In genomic region chr3:128572644-128573105, GRCh38 we compare ENCODE assay signal across 7 cellular contexts.
DNase-seq lines count a peak whose midpoint lies in the region; TF ChIP-seq lines count a peak whose summit lies in the region.

No MANE protein-coding gene starts in this region.

- TF ChIP-seq CTCF in GM12864 (IDR thresholded peaks at IDR 0.05; ENCODE audit: low read depth, low read length, missing control alignments) (peak; percentile 46), LNCAP (IDR thresholded peaks at IDR 0.05) (peak; percentile 24; the same call in 1 of the 2 replicates), astrocyte of the spinal cord (IDR thresholded peaks at IDR 0.05; ENCODE audit: low read depth, low read length) (peak; percentile 39), prostate gland (IDR thresholded peaks at IDR 0.05) (no peak)

- no peak overlapping the region for H4K8ac ChIP-seq in trophoblast cell (ENCODE audit: low read depth, low read length)

- H3K23ac ChIP-seq in trophoblast cell (ENCODE audit: low read length) = no peak overlapping the region

- intact Hi-C loops in prostate gland (cut with DNase I) = no loop called here

- no peaks in the 10 kb centered on the region for H3K79me2 ChIP-seq in trophoblast cell (ENCODE audit: control insufficient read depth, insufficient read depth, low read length, poor library complexity)

- H3K79me1 ChIP-seq in trophoblast cell (ENCODE audit: low read length) = no peaks in the 10 kb centered on the region

- no peak overlapping the region for H3K4me2 ChIP-seq in trophoblast cell (ENCODE audit: low read length)

- H3K27ac ChIP-seq in trophoblast cell (ENCODE audit: low read depth, low read length) = no peak overlapping the region
- no peak overlapping the region for H3K27ac ChIP-seq in prostate gland

- H3K14ac ChIP-seq in trophoblast cell (ENCODE audit: low read length) = no peak overlapping the region

- no peak overlapping the region for H3K4ac ChIP-seq in trophoblast cell (ENCODE audit: low read depth, low read length)

- H3K36me3 ChIP-seq in trophoblast cell (ENCODE audit: control insufficient read depth in 1 of 2, insufficient read depth in 2 of 2, low read length in 2 of 2) (no peaks in the 10 kb centered on the region), prostate gland (no peaks in the 10 kb centered on the region)

- DNase-seq in GM12864 (ENCODE audit: low read depth) = no peak
- DNase-seq in astrocyte of the spinal cord (ENCODE audit: low read depth, low spot score) = no peak
- DNase-seq in trophoblast cell = peak; percentile 39 to 67
- no peak for DNase-seq in prostate gland (ENCODE audit: low spot score)
- no peak for DNase-seq in DMS79 (lab: John Stamatoyannopoulos, UW)
- no peak for DNase-seq in COR-L47 (lab: John Stamatoyannopoulos, UW)

- in situ Hi-C loops in astrocyte of the spinal cord (cut with HindIII; ENCODE audit: low sequenced_read_pairs) = no loop called here

- H2BK120ac ChIP-seq in trophoblast cell (ENCODE audit: insufficient read depth, low read length, poor library complexity) = no peak overlapping the region

- H3K4me1 ChIP-seq in trophoblast cell (ENCODE audit: control insufficient read depth in 1 of 2, insufficient read depth in 2 of 2, low read length in 2 of 2) = peaks cover 0 to 3% of the 10 kb centered on the region in 2 experiments
- no peaks in the 10 kb centered on the region for H3K4me1 ChIP-seq in prostate gland (replicated peaks)

- H2AK5ac ChIP-seq in trophoblast cell (ENCODE audit: low read length) = no peak overlapping the region

- no peak overlapping the region for H3K9ac ChIP-seq in trophoblast cell (ENCODE audit: low read length)

- H2BK12ac ChIP-seq in trophoblast cell (ENCODE audit: low read length) = no peak overlapping the region

- H4K12ac ChIP-seq in trophoblast cell (ENCODE audit: low read depth, low read length) = no peak overlapping the region

- no peak overlapping the region for H4K91ac ChIP-seq in trophoblast cell (ENCODE audit: low read depth, low read length)

- no peak overlapping the region for H2BK5ac ChIP-seq in trophoblast cell (ENCODE audit: low read depth, low read length, poor library complexity)

- H3K4me3 ChIP-seq in GM12864 (ENCODE audit: low read depth, low read length) (no peak overlapping the region), astrocyte of the spinal cord (ENCODE audit: low read depth, low read length) (no peak overlapping the region), trophoblast cell (ENCODE audit: low read depth, low read length) (no peak overlapping the region), prostate gland (no peak overlapping the region)

- H3K18ac ChIP-seq in trophoblast cell (ENCODE audit: low read length) = no peak overlapping the region

- H3K9me3 ChIP-seq in trophoblast cell (ENCODE audit: insufficient read depth, low read depth, low read length) = no peaks in the 10 kb centered on the region
- no peaks in the 10 kb centered on the region for H3K9me3 ChIP-seq in prostate gland

- TF ChIP-seq POLR2A in prostate gland (IDR thresholded peaks at IDR 0.05) = no peak

- H3K27me3 ChIP-seq in trophoblast cell (ENCODE audit: insufficient read depth, low read length) (no peaks in the 10 kb centered on the region), prostate gland (replicated peaks; ENCODE audit: insufficient read depth) (no peaks in the 10 kb centered on the region)

- no peak overlapping the region for H2AFZ ChIP-seq in trophoblast cell (ENCODE audit: insufficient read depth, low read length, poor library complexity)

- no CpG with 5 or more reads among the region's 5 CpGs for WGBS in trophoblast cell (ENCODE audit: extremely low coverage, insufficient coverage, insufficient read length)
- 56% methylated on average over 5 of the region's 5 CpGs for WGBS in prostate gland

Comparison
In these comparisons a context has a peak if more than half of its experiments do, and no peak if none do; other contexts are left out.
1. DNase-seq: peak in trophoblast cell (2 of 2); none in GM12864 (single experiment), astrocyte of the spinal cord (single experiment), prostate gland (single experiment), DMS79 (single experiment) and COR-L47 (single experiment).
2. CTCF ChIP-seq: peak in GM12864 (single experiment), LNCAP (single experiment) and astrocyte of the spinal cord (single experiment); none in prostate gland (0 of 4).